ENCODE assay signal across 8 cellular contexts in the genomic region with DNA sequence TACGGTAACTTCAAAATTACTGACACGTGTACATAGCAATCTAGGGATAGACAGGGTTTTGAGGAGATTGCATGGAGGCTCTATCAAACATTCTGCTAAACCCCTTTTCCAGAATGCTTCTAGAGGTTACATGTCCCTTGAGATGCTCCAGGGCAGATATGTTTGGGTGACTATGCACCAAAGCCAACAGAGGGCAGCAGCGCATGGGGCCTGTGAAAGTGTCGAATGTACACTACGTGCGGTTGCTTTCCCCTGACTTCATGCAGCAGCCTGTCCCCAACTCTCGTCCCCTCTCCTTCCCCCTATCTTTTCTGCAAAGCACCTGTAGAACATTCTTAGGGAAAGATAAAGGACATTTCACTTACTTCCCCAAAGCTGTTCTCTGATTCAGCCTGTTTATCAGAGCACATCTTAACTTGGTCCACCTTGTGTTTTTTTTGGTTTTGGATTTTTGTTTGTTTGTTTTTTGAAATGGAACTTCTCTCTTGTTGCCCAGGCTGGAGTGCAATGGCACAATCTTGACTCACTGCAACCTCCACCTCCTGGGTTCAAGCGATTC.
DNase-seq lines count a peak whose midpoint lies in the region; ATAC-seq and TF ChIP-seq lines count a peak whose summit lies in the region.

No MANE protein-coding gene starts in this region.

- H3K4me3 ChIP-seq in BJ (ENCODE audit: low read depth, low read length) (no peak overlapping the region), GM12875 (ENCODE audit: low read depth, low read length) (no peak overlapping the region), foreskin fibroblast (ENCODE audit: low read depth in 1 of 2, low read length in 2 of 2) (no peak overlapping the region)

- TF ChIP-seq CTCF in BJ (IDR thresholded peaks at IDR 0.05; ENCODE audit: insufficient read depth, low read depth, low read length) = peak; percentile 63
- TF ChIP-seq CTCF in GM12875 (IDR thresholded peaks at IDR 0.05; ENCODE audit: borderline replicate concordance, insufficient read depth, low read depth, low read length) = peak; percentile 27; the same call in 1 of the 2 replicates
- TF ChIP-seq CTCF in foreskin fibroblast (IDR thresholded peaks at IDR 0.05; ENCODE audit: low read depth, low read length) = peak; percentile 59

- POLR2A ChIA-PET in BJ (lab: Charles Lee) = no interaction called here

- CTCF ChIA-PET in BJ (lab: Yijun Ruan, JAX) = interaction anchor here (0.8 to 1.3 kb wide), 4 partner anchors 14 to 33 kb away, joined by 3 to 4 read pairs (median 3); no protein-coding TSS in a partner anchor

- DNase-seq in BJ (ENCODE audit: low read depth) (no peak), SW480 (ENCODE audit: low spot score) (peak; percentile 17), foreskin fibroblast (peak; percentile 25 to 66), COR-L47 (lab: John Stamatoyannopoulos, UW) (no peak)
- DNase-seq in effector CD8-positive, alpha-beta T cell (lab: John Stamatoyannopoulos, UW) = no peak

- no peaks in the 10 kb centered on the region for H3K27me3 ChIP-seq in BJ (ENCODE audit: control insufficient read depth, insufficient read depth, low read length)

- peaks cover 4% of the 10 kb centered on the region for H3K36me3 ChIP-seq in BJ (ENCODE audit: control insufficient read depth, insufficient read depth, low read length)

- ATAC-seq in HG03196 (IDR thresholded peaks at IDR 0.05; ENCODE audit: unreplicated experiment) (no peak), GM21786 (IDR thresholded peaks at IDR 0.05; ENCODE audit: unreplicated experiment) (no peak)

Comparison
In these comparisons a context has a peak if more than half of its experiments do, and no peak if none do; other contexts are left out.
1. DNase-seq: peak in SW480 (single experiment) and foreskin fibroblast (2 of 2); none in BJ (single experiment), COR-L47 (single experiment) and effector CD8-positive, alpha-beta T cell (single experiment).
2. Peak in every context shown above with its lines, with median percentiles within 50 percentile points of each other: CTCF ChIP-seq.